ENCODE assay signal across 14 cellular contexts in the genomic region with DNA sequence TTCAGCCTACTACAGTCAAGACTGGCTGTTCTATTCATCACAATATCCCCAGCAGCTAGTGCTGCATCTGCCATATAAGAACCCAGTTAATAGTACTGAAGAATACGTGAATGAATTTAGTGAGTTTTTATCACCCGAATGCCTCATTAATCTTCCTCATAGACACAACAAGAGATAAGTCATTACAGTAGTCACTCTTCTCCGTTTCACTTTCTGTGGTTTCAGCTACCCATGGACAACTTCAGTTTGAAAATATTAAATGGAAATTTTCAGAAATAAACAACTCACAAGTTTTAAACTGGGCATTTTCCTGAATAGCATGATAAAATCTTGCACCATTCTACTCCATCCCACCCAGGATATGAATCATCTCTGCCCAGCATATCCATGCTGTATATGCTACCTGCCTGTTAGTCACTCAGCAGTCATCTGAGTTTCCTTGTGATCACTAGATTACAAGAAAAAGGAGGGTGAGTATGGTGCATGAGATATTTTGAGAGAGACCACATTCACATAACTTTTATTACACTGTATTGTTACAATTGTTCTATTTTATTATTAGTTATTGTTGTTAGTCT.
DNase-seq lines count a peak whose midpoint lies in the region; ATAC-seq and TF ChIP-seq lines count a peak whose summit lies in the region.
"Had no signal": no experiment of that assay in that cellular context is flagged by ENCODE, and none has a peak within 500 bp of the region (broad histone marks: within the 10 kb centered on the region; RNA-seq: fewer than 3 reads in every experiment).

No MANE protein-coding gene starts in this region.

- H3K56ac ChIP-seq in H9 (ENCODE audit: insufficient read length, low read depth, low read length), result no peak overlapping the region

- no peak overlapping the region for H3K9ac ChIP-seq in fibroblast of lung (ENCODE audit: insufficient read depth, low read length)
- H3K9ac ChIP-seq in H9 (ENCODE audit: extremely low read depth, insufficient read length, low read length), result no peak overlapping the region

- 0 out of 7 replicates have a peak overlapping the region, but pooled peaks of 1 of the 3 experiments have one; percentile 27 for H3K27ac Mint-ChIP-seq in H9
- no peak overlapping the region for H3K27ac Mint-ChIP-seq in CD14-positive monocyte
- H3K27ac Mint-ChIP-seq: CD8-positive, alpha-beta memory T cell; dendritic cell treated with granulocyte-macrophage colony-stimulating factor and Interleukin-4, amounts not matched to agents 40 ng/mL and 50 ng/mL, for 4 days had no signal

- no peak overlapping the region for H4K8ac ChIP-seq in H9 (replicated peaks; ENCODE audit: insufficient read length, low read depth, low read length)

- H2BK12ac ChIP-seq in H9 (ENCODE audit: insufficient read length, low read depth, low read length), result no peak overlapping the region

- H3K9me3 Mint-ChIP-seq in H9 (no peaks in the 10 kb centered on the region), CD14-positive monocyte (peaks cover 2 to 10% (median 6%) of the 10 kb centered on the region in 7 donors)

- H3K79me2 ChIP-seq in fibroblast of lung (ENCODE audit: control insufficient read depth, insufficient read depth, low read length) (no peaks in the 10 kb centered on the region), H9 (ENCODE audit: insufficient read depth, low read length) (no peaks in the 10 kb centered on the region)

- H2AK5ac ChIP-seq in H9 (ENCODE audit: insufficient read length, low read length), result no peak overlapping the region

- H3K4me3 Mint-ChIP-seq in H9, result no peak overlapping the region
- no peak overlapping the region for H3K4me3 Mint-ChIP-seq in CD14-positive monocyte
- H3K4me3 Mint-ChIP-seq: CD8-positive, alpha-beta memory T cell; dendritic cell treated with granulocyte-macrophage colony-stimulating factor and Interleukin-4, amounts not matched to agents 40 ng/mL and 50 ng/mL, for 4 days had no signal

- H3T11ph ChIP-seq in H9 (ENCODE audit: low read length), result no peak overlapping the region

- H2BK15ac ChIP-seq in H9 (ENCODE audit: low read depth, low read length), result no peak overlapping the region

- no peaks in the 10 kb centered on the region for H3K79me1 ChIP-seq in H9 (ENCODE audit: insufficient read depth, low read depth, low read length, poor library complexity, severe bottlenecking)

- H3K4ac ChIP-seq in H9 (ENCODE audit: low read depth, low read length), result no peak overlapping the region

- WGBS in H9 (ENCODE audit: extremely low coverage, insufficient read length, low lambda C conversion rate), result no CpG with 5 or more reads among the region's 3 CpGs

- H3K4me3 ChIP-seq in MG63 (no peak overlapping the region), fibroblast of lung (replicated peaks in 1 of 4; ENCODE audit: control extremely low read depth in 1 of 4, insufficient read depth in 1 of 4, low read depth in 3 of 4, low read length in 4 of 4) (no peak overlapping the region)
- H3K4me3 ChIP-seq: upper lobe of left lung had no signal

- H2BK20ac ChIP-seq in H9 (ENCODE audit: low read depth, low read length, poor library complexity, severe bottlenecking), result no peak overlapping the region

- TF ChIP-seq CTCF in fibroblast of lung (conservative IDR thresholded peaks at IDR 0.05 in 1 of 2, IDR thresholded peaks at IDR 0.05 in 1 of 2; ENCODE audit: low read depth in 1 of 2, low read length in 2 of 2) (no peak), H9 (conservative IDR thresholded peaks at IDR 0.05) (no peak), CD14-positive monocyte (IDR thresholded peaks at IDR 0.05) (no peak)

- H3K36me3 ChIP-seq in MG63, result no peaks in the 10 kb centered on the region
- no peaks in the 10 kb centered on the region for H3K36me3 ChIP-seq in fibroblast of lung (ENCODE audit: control insufficient read depth, insufficient read depth, low read length)
- H3K36me3 ChIP-seq: upper lobe of left lung had no signal

- DNase-seq in DMS53 (lab: John Stamatoyannopoulos, UW) (peak; percentile 42), MG63 (peak; percentile 38), fibroblast of lung (ENCODE audit: low read depth in 2 of 2) (peak; percentile 59 to 85), H9 (no peak), NCI-H2227 (lab: John Stamatoyannopoulos, UW; ENCODE audit: unreplicated experiment) (no peak), CD14-positive monocyte (ENCODE audit: low spot score) (no peak), NCI-H526 treated with DMSO at 0.1 percent for 48 hours (lab: John Stamatoyannopoulos, UW) (no peak)
- DNase-seq: activated CD8-positive, alpha-beta memory T cell treated with anti-CD3 and anti-CD28 coated beads for 24 hours; CD8-positive, alpha-beta memory T cell; Kasumi-1; left cardiac atrium; upper lobe of left lung had no signal

- peak; percentile 56 for ATAC-seq in GM21786 (IDR thresholded peaks at IDR 0.05; ENCODE audit: unreplicated experiment)

- H3K27me3 ChIP-seq in MG63 (no peaks in the 10 kb centered on the region), fibroblast of lung (ENCODE audit: control insufficient read depth, insufficient read depth, low read length) (no peaks in the 10 kb centered on the region), H9 (ENCODE audit: insufficient read depth, low read length) (no peaks in the 10 kb centered on the region)
- H3K27me3 ChIP-seq: upper lobe of left lung had no signal

- H3K4me1 ChIP-seq in fibroblast of lung (ENCODE audit: control insufficient read depth, extremely low read depth, insufficient read depth, low read length) (no peaks in the 10 kb centered on the region), H9 (ENCODE audit: insufficient read depth, low read length) (no peaks in the 10 kb centered on the region)
- H3K4me1 ChIP-seq: upper lobe of left lung had no signal

- no peaks in the 10 kb centered on the region for H3K27me3 Mint-ChIP-seq in H9 (ENCODE audit: low read depth)
- peaks cover 0 to 2% (median 2%) of the 10 kb centered on the region in 3 donors for H3K27me3 Mint-ChIP-seq in CD14-positive monocyte (ENCODE audit: low read depth in 3 of 3)
- H3K27me3 Mint-ChIP-seq: dendritic cell treated with granulocyte-macrophage colony-stimulating factor and Interleukin-4, amounts not matched to agents 40 ng/mL and 50 ng/mL, for 4 days had no signal

- H3K36me3 Mint-ChIP-seq in H9 (ENCODE audit: insufficient read depth in 1 of 3, low read depth in 3 of 3) (no peaks in the 10 kb centered on the region; a peak in 1 of 7 replicates), CD14-positive monocyte (no peaks in the 10 kb centered on the region)
- H3K36me3 Mint-ChIP-seq: CD8-positive, alpha-beta memory T cell had no signal

- no peak overlapping the region for H4K91ac ChIP-seq in H9 (ENCODE audit: insufficient read length, low read depth, low read length)

- no peaks in the 10 kb centered on the region for H3K23me2 ChIP-seq in H9 (ENCODE audit: insufficient read length, low read depth, low read length, poor library complexity, severe bottlenecking)

- no peak overlapping the region for H4K5ac ChIP-seq in H9 (ENCODE audit: insufficient read length, low read depth, low read length)

- H4K20me1 ChIP-seq in fibroblast of lung (ENCODE audit: control insufficient read depth, extremely low read depth, insufficient read depth, low read length) (no peaks in the 10 kb centered on the region), H9 (ENCODE audit: control insufficient read depth, insufficient read depth, insufficient read length) (no peaks in the 10 kb centered on the region)

- H2BK120ac ChIP-seq in H9 (ENCODE audit: low read depth, low read length, poor library complexity, severe bottlenecking), result no peak overlapping the region

- H3K4me2 ChIP-seq in fibroblast of lung (ENCODE audit: extremely low read depth, insufficient read depth, low read length) (no peak overlapping the region), H9 (ENCODE audit: insufficient read depth, insufficient read length, low read length) (no peak overlapping the region)

- intact Hi-C loops in CD14-positive monocyte (cut with micrococcal nuclease), result no loop called here

- H3K4me1 Mint-ChIP-seq in H9 (no peaks in the 10 kb centered on the region), CD14-positive monocyte (no peaks in the 10 kb centered on the region)
- H3K4me1 Mint-ChIP-seq: CD8-positive, alpha-beta memory T cell had no signal

- H2AFZ ChIP-seq in fibroblast of lung (ENCODE audit: low read length), result no peak overlapping the region
- no peak overlapping the region for H2AFZ ChIP-seq in H9 (ENCODE audit: low read length)

- H3K27ac ChIP-seq in fibroblast of lung (ENCODE audit: insufficient read depth, low read length), result no peak overlapping the region
- H3K27ac ChIP-seq in H9 (ENCODE audit: insufficient read length, low read depth, low read length), result no peak overlapping the region
- H3K27ac ChIP-seq: upper lobe of left lung had no signal

- H2BK5ac ChIP-seq in H9 (ENCODE audit: insufficient read length, low read length), result no peak overlapping the region

- no peak overlapping the region for H3K18ac ChIP-seq in H9 (ENCODE audit: insufficient read length, low read depth, low read length)

- H3K23ac ChIP-seq in H9 (ENCODE audit: insufficient read length, low read depth, low read length), result no peak overlapping the region

- no peaks in the 10 kb centered on the region for H3K9me3 ChIP-seq in MG63
- H3K9me3 ChIP-seq in fibroblast of lung (ENCODE audit: control insufficient read depth, insufficient read depth, low read depth, low read length), result no peaks in the 10 kb centered on the region
- H3K9me3 ChIP-seq in H9 (ENCODE audit: control insufficient read depth, low read depth, low read length), result no peaks in the 10 kb centered on the region
- H3K9me3 ChIP-seq: upper lobe of left lung had no signal

- no peak overlapping the region for H3K14ac ChIP-seq in H9 (ENCODE audit: insufficient read depth, low read length)

Comparison
In these comparisons a context has a peak if more than half of its experiments do, and no peak if none do; other contexts are left out.
1. DNase-seq: peak in DMS53 (single experiment), MG63 (single experiment) and fibroblast of lung (2 of 2); none in H9 (single experiment), NCI-H2227 (single experiment), CD14-positive monocyte (single experiment) and NCI-H526 treated with DMSO at 0.1 percent for 48 hours (single experiment).